Comparison of ENCODE assay signal across 8 cellular contexts in genomic region chr3:71875461-71875947, GRCh38.
A peak's percentile ranks its signal among the peaks of the same experiment; 100 is the strongest.
DNase-seq lines count a peak whose midpoint lies in the region; ATAC-seq lines count a peak whose summit lies in the region.

No MANE protein-coding gene starts in this region.

- H2AK5ac ChIP-seq in mesendoderm (ENCODE audit: low read length) = no peak overlapping the region

- POLR2A ChIA-PET in CD4-positive, alpha-beta memory T cell (lab: Charles Lee; ENCODE audit: partially characterized antibody) = interaction anchor here (1.1 kb wide), 2 partner anchors 151 to 164 kb away, joined by 3 to 5 read pairs; no protein-coding TSS in a partner anchor

- no peak overlapping the region for H3K9ac ChIP-seq in mesendoderm (ENCODE audit: low read length)

- no peak overlapping the region for H2BK15ac ChIP-seq in mesendoderm (replicated peaks; ENCODE audit: low read depth)

- no peaks in the 10 kb centered on the region for H3K9me3 Mint-ChIP-seq in CD4-positive, alpha-beta memory T cell
- H3K9me3 Mint-ChIP-seq in effector memory CD8-positive, alpha-beta T cell = no peaks in the 10 kb centered on the region

- H3K79me1 ChIP-seq in mesendoderm (ENCODE audit: low read length) = no peaks in the 10 kb centered on the region

- no peak overlapping the region for H3K4me3 ChIP-seq in CD4-positive, alpha-beta memory T cell (ENCODE audit: low read length in 2 of 2)
- no peak overlapping the region for H3K4me3 ChIP-seq in mesendoderm (ENCODE audit: low read length)

- peak; percentile 65 to 73 (median 68) for DNase-seq in CD4-positive, alpha-beta memory T cell
- DNase-seq in NCI-H774 (lab: John Stamatoyannopoulos, UW) = peak; percentile 35
- peak; percentile 45 to 52 for DNase-seq in activated CD8-positive, alpha-beta memory T cell treated with anti-CD3 and anti-CD28 coated beads for 4 hours (ENCODE audit: low read depth in 2 of 2)
- DNase-seq in effector memory CD8-positive, alpha-beta T cell = peak; percentile 61 to 78 (median 65)
- peak; percentile 99 for DNase-seq in mesendoderm
- peak; percentile 43 to 53 for DNase-seq in stimulated activated CD8-positive, alpha-beta memory T cell treated with anti-CD3 and anti-CD28 coated beads, Interleukin-2, amount 100 ng/mL, for 1 hour (ENCODE audit: low read depth in 2 of 2)

- no peaks in the 10 kb centered on the region for H3K36me3 Mint-ChIP-seq in CD4-positive, alpha-beta memory T cell
- no peaks in the 10 kb centered on the region for H3K36me3 Mint-ChIP-seq in effector memory CD8-positive, alpha-beta T cell (ENCODE audit: insufficient read depth)

- H3K4me2 ChIP-seq in mesendoderm (ENCODE audit: low read length) = no peak overlapping the region

- peaks cover 18 to 24% (median 20%) of the 10 kb centered on the region in 4 donors for H3K4me1 Mint-ChIP-seq in CD4-positive, alpha-beta memory T cell
- H3K4me1 Mint-ChIP-seq in effector memory CD8-positive, alpha-beta T cell (ENCODE audit: low read depth in 2 of 2) = peaks cover 0 to 5% of the 10 kb centered on the region in 2 donors

- no peaks in the 10 kb centered on the region for H3K27me3 ChIP-seq in CD4-positive, alpha-beta memory T cell (ENCODE audit: insufficient read depth, low read length)
- H3K27me3 ChIP-seq in mesendoderm (ENCODE audit: insufficient read depth, low read length, poor library complexity) = no peaks in the 10 kb centered on the region

- H4K8ac ChIP-seq in mesendoderm (ENCODE audit: low read depth, low read length) = no peak overlapping the region

- peak overlapping the region in 1 of 8 donors; percentile 43 for H3K4me3 Mint-ChIP-seq in CD4-positive, alpha-beta memory T cell
- H3K4me3 Mint-ChIP-seq in effector memory CD8-positive, alpha-beta T cell = no peak overlapping the region

- H2BK120ac ChIP-seq in mesendoderm (ENCODE audit: low read depth, low read length) = no peak overlapping the region

- H3K56ac ChIP-seq in mesendoderm (ENCODE audit: low read length) = no peak overlapping the region

- no peaks in the 10 kb centered on the region for H3K79me2 ChIP-seq in mesendoderm (ENCODE audit: control insufficient read depth, insufficient read depth, low read length)

- peak; percentile 75 for ATAC-seq in GM19372 (IDR thresholded peaks at IDR 0.05; ENCODE audit: low read depth, unreplicated experiment)
- ATAC-seq in HG03439 (IDR thresholded peaks at IDR 0.05; ENCODE audit: unreplicated experiment) = peak; percentile 89
- ATAC-seq in effector memory CD8-positive, alpha-beta T cell (replicated peaks) = peak; percentile 98

- no peaks in the 10 kb centered on the region for H3K36me3 ChIP-seq in CD4-positive, alpha-beta memory T cell (ENCODE audit: insufficient read depth, low read length)
- H3K36me3 ChIP-seq in mesendoderm (ENCODE audit: control insufficient read depth, insufficient read depth, low read length) = no peaks in the 10 kb centered on the region

- intact Hi-C loops in CD4-positive, alpha-beta memory T cell (cut with micrococcal nuclease) = loop anchor here (1.0 to 2.0 kb wide), 3 partner anchors 164 to 947 kb away; no protein-coding TSS in a partner anchor

- H3K27ac ChIP-seq in CD4-positive, alpha-beta memory T cell (ENCODE audit: low read depth, low read length) = no peak overlapping the region
- no peak overlapping the region for H3K27ac ChIP-seq in mesendoderm (ENCODE audit: low read depth, low read length)

- peaks cover 26% of the 10 kb centered on the region for H3K4me1 ChIP-seq in CD4-positive, alpha-beta memory T cell (ENCODE audit: insufficient read depth, low read length)
- H3K4me1 ChIP-seq in mesendoderm (ENCODE audit: control insufficient read depth, low read depth, low read length) = peaks cover 10% of the 10 kb centered on the region

- H3K23ac ChIP-seq in mesendoderm (ENCODE audit: low read length) = no peak overlapping the region

- H2BK5ac ChIP-seq in mesendoderm (ENCODE audit: low read length) = no peak overlapping the region

- peaks cover 3 to 5% of the 10 kb centered on the region in 2 donors for H3K27me3 Mint-ChIP-seq in CD4-positive, alpha-beta memory T cell
- H3K27me3 Mint-ChIP-seq in effector memory CD8-positive, alpha-beta T cell = peaks cover 25 to 29% of the 10 kb centered on the region in 2 donors

- no peaks in the 10 kb centered on the region for H3K9me3 ChIP-seq in CD4-positive, alpha-beta memory T cell (ENCODE audit: control insufficient read depth in 1 of 2, low read length in 2 of 2)

- no CpG with 5 or more reads among the region's 4 CpGs for WGBS in mesendoderm (ENCODE audit: extremely low coverage, insufficient coverage, low lambda C conversion rate)

- H3K18ac ChIP-seq in mesendoderm (ENCODE audit: low read length) = no peak overlapping the region

- H4K5ac ChIP-seq in mesendoderm (ENCODE audit: low read length) = no peak overlapping the region

- CTCF ChIA-PET in CD4-positive, alpha-beta memory T cell (lab: Charles Lee; ENCODE audit: partially characterized antibody) = interaction anchor here (0.7 to 10.9 kb wide), 46 partner anchors 10 to 1211 kb away, joined by 3 to 179 read pairs (median 4); no protein-coding TSS in a partner anchor

- H3K4ac ChIP-seq in mesendoderm (ENCODE audit: low read depth, low read length) = no peak overlapping the region

- no peak overlapping the region for H3K27ac Mint-ChIP-seq in CD4-positive, alpha-beta memory T cell
- no peak overlapping the region for H3K27ac Mint-ChIP-seq in effector memory CD8-positive, alpha-beta T cell

Comparison
In these comparisons a context has a peak if more than half of its experiments do, and no peak if none do; other contexts are left out.
1. DNase-seq: peak in every context shown above with its lines; median percentile 99 in mesendoderm; 68 in CD4-positive, alpha-beta memory T cell; 65 in effector memory CD8-positive, alpha-beta T cell; 48 in activated CD8-positive, alpha-beta memory T cell treated with anti-CD3 and anti-CD28 coated beads for 4 hours; 48 in stimulated activated CD8-positive, alpha-beta memory T cell treated with anti-CD3 and anti-CD28 coated beads, Interleukin-2, amount 100 ng/mL, for 1 hour; 35 in NCI-H774.